Comparison of ENCODE assay signal across 11 cellular contexts in genomic region chr6:2120912-2121311, GRCh38.
"Had no signal": no experiment of that assay in that cellular context is flagged by ENCODE, and none has a peak within 500 bp of the region (broad histone marks: within the 10 kb centered on the region; RNA-seq: fewer than 3 reads in every experiment).

No MANE protein-coding gene starts in this region.

- H2AFZ ChIP-seq: GM23248, GM23338 had no signal

- FAIRE-seq: H1, H54 had no signal

- H3K27ac ChIP-seq: GM23248 had no signal

- H3K9me3 ChIP-seq: HAP-1 had no signal

- H3K9me3 Mint-ChIP-seq: GM23338, H9, HFFc6 had no signal

- H3K4me2 ChIP-seq: GM23338 had no signal

- H3K27ac Mint-ChIP-seq: GM23338, HFFc6 had no signal

- H3K36me3 ChIP-seq: HAP-1 had no signal

- H3K4me3 ChIP-seq: GM23248, GM23338, HAP-1 had no signal

- DNase-seq: GM23248, GOT3, H7, H9, HCEC 1CT, HFFc6 had no signal

- H3K4me3 Mint-ChIP-seq: GM23338, H9, HFFc6 had no signal

- ATAC-seq: GM23338, HCT116 had no signal

- H3K9ac ChIP-seq: GM23248 had no signal
